In the genomic region with DNA sequence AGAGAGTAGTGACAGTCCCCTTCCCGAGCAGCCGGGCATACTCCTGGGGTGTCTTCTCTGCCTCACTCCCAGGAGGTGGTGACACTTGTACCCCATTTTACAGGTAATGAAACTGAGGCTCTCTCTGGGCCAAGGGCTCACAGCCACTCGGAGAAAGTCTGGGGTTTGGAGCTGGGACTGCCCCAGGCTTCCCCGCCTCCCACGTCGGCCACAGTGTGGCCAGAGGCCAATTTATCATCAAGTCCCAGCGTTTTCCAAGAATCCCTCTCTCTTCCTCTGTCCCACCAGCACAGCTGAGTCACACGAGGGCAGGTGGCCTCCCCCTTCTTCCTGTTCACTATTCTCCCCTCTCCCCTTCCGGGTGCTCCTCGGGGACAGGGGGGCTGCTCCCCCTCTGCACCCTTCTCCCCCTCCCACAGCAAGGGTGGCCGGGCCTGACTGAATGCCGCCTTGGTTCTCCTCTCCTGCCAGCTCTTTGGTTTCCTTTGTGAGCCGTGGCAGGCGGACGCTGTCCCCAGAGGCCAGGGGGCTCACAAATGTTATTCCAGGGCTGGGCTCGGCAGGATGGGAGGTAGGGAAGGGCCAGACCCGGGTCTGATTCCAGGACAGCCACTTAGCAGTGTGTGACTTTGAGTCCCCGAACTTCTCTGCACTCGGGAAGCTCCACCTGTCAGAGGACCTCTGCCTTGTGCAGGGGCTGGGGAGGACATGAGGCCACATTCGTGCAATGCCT, we compare ENCODE assay signal across 8 cellular contexts. TPM values are rescaled to one million over a fixed set of nuclear protein-coding genes. Genes with fewer than 3 reads are reported as not detected.
DNase-seq lines count a peak whose midpoint lies in the region; FAIRE-seq and TF ChIP-seq lines count a peak whose summit lies in the region.

No MANE protein-coding gene starts in this region.

- H3K27ac Mint-ChIP-seq in astrocyte (ENCODE audit: unreplicated experiment), result no peak overlapping the region

- H3K4me1 Mint-ChIP-seq in astrocyte (ENCODE audit: low read depth, unreplicated experiment), result peaks cover 6% of the 10 kb centered on the region

- no peaks in the 10 kb centered on the region for H3K9me3 Mint-ChIP-seq in astrocyte (ENCODE audit: unreplicated experiment)

- no peak for TF ChIP-seq CTCF in AG09319 (IDR thresholded peaks at IDR 0.05; ENCODE audit: low read depth, low read length)
- TF ChIP-seq CTCF in astrocyte (IDR thresholded peaks at IDR 0.05; ENCODE audit: insufficient read depth, low read depth, low read length), result no peak
- no peak for TF ChIP-seq CTCF in kidney epithelial cell (IDR thresholded peaks at IDR 0.05; ENCODE audit: insufficient read depth, low read length, poor library complexity, severe bottlenecking)

- H3K9me3 ChIP-seq in astrocyte (ENCODE audit: insufficient read depth, low read depth, low read length), result no peaks in the 10 kb centered on the region
- no peaks in the 10 kb centered on the region for H3K9me3 ChIP-seq in subcutaneous abdominal adipose tissue (ENCODE audit: control insufficient read depth in 5 of 5, low read length in 5 of 5)

- peaks cover 75% of the 10 kb centered on the region for H4K20me1 ChIP-seq in astrocyte (ENCODE audit: insufficient read depth, low read length)

- no peak overlapping the region for H3K4me3 Mint-ChIP-seq in astrocyte (ENCODE audit: unreplicated experiment)

- H3K36me3 ChIP-seq in astrocyte (ENCODE audit: insufficient read depth, low read length), result no peaks in the 10 kb centered on the region
- H3K36me3 ChIP-seq in kidney epithelial cell (ENCODE audit: control insufficient read depth, insufficient read depth, low read length), result no peaks in the 10 kb centered on the region
- H3K36me3 ChIP-seq in subcutaneous abdominal adipose tissue (ENCODE audit: control insufficient read depth in 5 of 5, insufficient read depth in 5 of 5, low read length in 5 of 5), result no peaks in the 10 kb centered on the region

- H3K4me3 ChIP-seq in astrocyte (ENCODE audit: insufficient read depth, low read depth, low read length) (peak overlapping the region; percentile 29), kidney epithelial cell (ENCODE audit: low read depth, low read length) (no peak overlapping the region), subcutaneous abdominal adipose tissue (ENCODE audit: low read depth in 1 of 5, low read length in 5 of 5) (peak overlapping the region; percentile 17 to 48 (median 32))

- H3K4me2 ChIP-seq in astrocyte (ENCODE audit: low read length), result peak overlapping the region; percentile 75

- H3K9ac ChIP-seq in astrocyte (ENCODE audit: low read length) (peak overlapping the region; percentile 28), subcutaneous abdominal adipose tissue (ENCODE audit: low read length in 5 of 5) (peak overlapping the region in 1 of 5 donors; percentile 6)

- H3K27me3 Mint-ChIP-seq in astrocyte (ENCODE audit: low read depth, unreplicated experiment), result no peaks in the 10 kb centered on the region

- FAIRE-seq in astrocyte (lab: Jason Lieb, UNC), result no peak

- DNase-seq in AG09319 (ENCODE audit: extremely low read depth, low read depth) (peak; percentile 27), HCEC 1CT (peak; percentile 60), astrocyte (ENCODE audit: low read depth) (peak; percentile 75), kidney epithelial cell (ENCODE audit: low read depth) (peak; percentile 55), SHP77 treated with DMSO at 0.1 percent for 48 hours (lab: John Stamatoyannopoulos, UW) (no peak), NCI-H526 treated with DMSO at 0.1 percent for 48 hours (lab: John Stamatoyannopoulos, UW) (no peak)
- no peak for DNase-seq in activated effector memory CD4-positive, alpha-beta T cell treated with anti-CD3 and anti-CD28 coated beads, Interleukin-2, amount 50 U/mL, for 16 hours

- H3K79me2 ChIP-seq in astrocyte (ENCODE audit: insufficient read depth, low read length), result peaks cover 62% of the 10 kb centered on the region

- H3K4me1 ChIP-seq in astrocyte (ENCODE audit: insufficient read depth, low read length) (peaks cover 16% of the 10 kb centered on the region), subcutaneous abdominal adipose tissue (ENCODE audit: control insufficient read depth in 5 of 5, insufficient read depth in 5 of 5, low read length in 5 of 5) (peaks cover 1 to 20% (median 16%) of the 10 kb centered on the region in 5 donors)

- H3K27ac ChIP-seq in astrocyte (ENCODE audit: low read depth, low read length) (no peak overlapping the region), subcutaneous abdominal adipose tissue (ENCODE audit: low read depth, low read length) (no peak overlapping the region)

- H3K27me3 ChIP-seq in astrocyte (ENCODE audit: insufficient read depth, low read length), result no peaks in the 10 kb centered on the region
- H3K27me3 ChIP-seq in kidney epithelial cell (ENCODE audit: control insufficient read depth, insufficient read depth, low read length), result no peaks in the 10 kb centered on the region
- H3K27me3 ChIP-seq in subcutaneous abdominal adipose tissue (ENCODE audit: control insufficient read depth in 5 of 5, insufficient read depth in 4 of 5, low read length in 5 of 5), result peaks cover 0 to 4% (median 0%) of the 10 kb centered on the region in 5 donors

- H2AFZ ChIP-seq in astrocyte (ENCODE audit: low read depth, low read length), result no peak overlapping the region

- H3K36me3 Mint-ChIP-seq in astrocyte (ENCODE audit: low read depth, unreplicated experiment), result peaks cover 6% of the 10 kb centered on the region

RNA-seq across cellular contexts. Expression of gene CLIP2, which starts 17.7 kb away (rescaled TPM):
- 31.4 and 35.4 TPM in 2 replicates for total RNA-seq in astrocyte
- 46.3 and 54.1 TPM in 2 replicates for total RNA-seq in kidney epithelial cell

RNA-seq across cellular contexts. Expression of gene RFC2, which starts 52.7 kb away (rescaled TPM):
- total RNA-seq in astrocyte (10.3 and 12.3 TPM in 2 replicates), kidney epithelial cell (15.7 and 19.9 TPM in 2 replicates)

Comparison
In these comparisons a context has a peak if more than half of its experiments do, and no peak if none do; other contexts are left out.
1. DNase-seq: peak in AG09319 (single experiment), HCEC 1CT (single experiment), astrocyte (single experiment) and kidney epithelial cell (single experiment); none in SHP77 treated with DMSO at 0.1 percent for 48 hours (single experiment), activated effector memory CD4-positive, alpha-beta T cell treated with anti-CD3 and anti-CD28 coated beads, Interleukin-2, amount 50 U/mL, for 16 hours (single experiment) and NCI-H526 treated with DMSO at 0.1 percent for 48 hours (single experiment).